Comparison of ENCODE assay signal across 1 cellular context in the genomic region with DNA sequence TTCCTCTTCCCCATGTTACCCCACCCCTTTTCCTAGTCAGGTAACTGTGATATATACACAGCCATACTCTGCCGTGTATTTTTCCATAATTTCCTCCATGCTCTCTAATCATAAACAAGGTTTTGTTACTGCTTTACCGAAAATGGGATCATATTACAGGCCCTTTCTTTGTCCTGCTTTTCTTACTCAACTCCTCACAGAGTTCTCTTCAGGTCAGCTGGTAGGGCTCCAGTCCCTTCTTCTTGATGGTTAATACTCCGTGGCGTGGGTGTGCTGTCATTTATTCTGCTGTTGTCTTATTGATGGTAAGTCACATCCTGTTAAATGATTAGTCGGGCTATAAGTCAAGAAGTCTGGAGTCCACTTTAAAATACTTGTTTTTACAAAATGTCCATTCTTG.
TF ChIP-seq lines count a peak whose summit lies in the region.

No MANE protein-coding gene starts in this region.

TF ChIP-seq in Ishikawa, 13 proteins besides CTCF, POLR2A, EP300 and RAD21:
- peak; percentile 56 for TF ChIP-seq CEBPB (IDR thresholded peaks at IDR 0.05)
- no peak for TF ChIP-seq TCF12 (IDR thresholded peaks at IDR 0.05; ENCODE audit: low read depth)
